22 cellular contexts compared by ENCODE assay signal in the genomic region with DNA sequence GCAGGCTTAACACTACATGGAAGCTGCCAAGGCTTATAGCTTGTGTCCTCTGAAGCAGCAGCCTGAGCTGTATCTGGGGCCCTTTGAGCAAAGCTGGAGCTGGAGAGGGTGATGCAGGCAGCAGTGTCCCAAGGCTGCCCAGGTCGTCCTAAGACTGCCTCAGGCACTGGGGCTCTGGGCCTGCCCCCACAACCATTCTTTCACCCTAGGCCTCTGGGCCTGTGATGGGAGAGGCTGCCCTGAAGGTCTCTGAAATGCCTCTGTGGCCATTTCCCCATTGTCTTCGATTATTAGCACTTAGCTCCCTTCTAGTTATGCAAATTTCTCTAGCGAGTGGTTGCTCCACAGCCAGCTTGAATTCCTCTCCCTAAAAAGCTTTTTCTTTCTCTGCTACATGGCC.
A peak's percentile ranks its signal among the peaks of the same experiment; 100 is the strongest.
DNase-seq lines count a peak whose midpoint lies in the region; ATAC-seq, FAIRE-seq and TF ChIP-seq lines count a peak whose summit lies in the region.
"Had no signal": no experiment of that assay in that cellular context is flagged by ENCODE, and none has a peak within 500 bp of the region (broad histone marks: within the 10 kb centered on the region; RNA-seq: fewer than 3 reads in every experiment).

No MANE protein-coding gene starts in this region.

- no peak for TF ChIP-seq RAD21 in K562 (CRISPR knock-in tag; conservative IDR thresholded peaks at IDR 0.05 in 1 of 2, IDR thresholded peaks at IDR 0.05 in 1 of 2)

- H3K27me3 Mint-ChIP-seq in Caco-2 (ENCODE audit: insufficient read depth, unreplicated experiment) (no peaks in the 10 kb centered on the region), WTC11 (ENCODE audit: low read depth) (peaks cover 3% of the 10 kb centered on the region; the same call in 1 of the 2 replicates)
- peaks cover 5% of the 10 kb centered on the region for H3K27me3 Mint-ChIP-seq in activated T-helper 2 cell treated with anti-CD3 and anti-CD28 coated beads, Interferon-gamma antibody, Interleukin-2, Interleukin-4, amounts not matched to agents 10 μg/mL and 5 μg/mL and 100 μg/mL, durations not matched to agents 14 hours and 24 hours and 36 hours (ENCODE audit: low read depth)

- H3K4me1 Mint-ChIP-seq in Caco-2 (ENCODE audit: low read depth, unreplicated experiment): peaks cover 45% of the 10 kb centered on the region
- no peaks in the 10 kb centered on the region for H3K4me1 Mint-ChIP-seq in activated T-helper 2 cell treated with anti-CD3 and anti-CD28 coated beads, Interferon-gamma antibody, Interleukin-2, Interleukin-4, amounts not matched to agents 10 μg/mL and 5 μg/mL and 100 μg/mL, durations not matched to agents 14 hours and 24 hours and 36 hours (ENCODE audit: low read depth)
- peaks cover 25% of the 10 kb centered on the region for H3K4me1 Mint-ChIP-seq in WTC11
- H3K4me1 Mint-ChIP-seq: CD4-positive, CD25-positive, alpha-beta regulatory T cell had no signal

- H3K9ac ChIP-seq in K562 (ENCODE audit: insufficient read depth in 1 of 2, low read depth in 2 of 2, low read length in 2 of 2): no peak overlapping the region
- H3K9ac ChIP-seq in mesenchymal stem cell (ENCODE audit: low read length): no peak overlapping the region
- H3K9ac ChIP-seq: BLaER1 had no signal

- H3K4me1 ChIP-seq in Caco-2 (peaks cover 48% of the 10 kb centered on the region), K562 (replicated peaks in 1 of 2; ENCODE audit: control insufficient read depth in 2 of 2, insufficient read depth in 2 of 2, low read length in 2 of 2) (peaks cover 43 to 49% of the 10 kb centered on the region in 2 experiments), mesenchymal stem cell (ENCODE audit: control insufficient read depth, insufficient read depth, low read depth, low read length) (peaks cover 2% of the 10 kb centered on the region)
- H3K4me1 ChIP-seq: BLaER1 had no signal

- no peaks in the 10 kb centered on the region for H3K36me3 Mint-ChIP-seq in Caco-2 (ENCODE audit: insufficient read depth, unreplicated experiment)
- no peaks in the 10 kb centered on the region for H3K36me3 Mint-ChIP-seq in activated T-helper 2 cell treated with anti-CD3 and anti-CD28 coated beads, Interferon-gamma antibody, Interleukin-2, Interleukin-4, amounts not matched to agents 10 μg/mL and 5 μg/mL and 100 μg/mL, durations not matched to agents 14 hours and 24 hours and 36 hours (ENCODE audit: low read depth)
- peaks cover 27% of the 10 kb centered on the region for H3K36me3 Mint-ChIP-seq in WTC11
- H3K36me3 Mint-ChIP-seq: CD4-positive, CD25-positive, alpha-beta regulatory T cell; CD8-positive, alpha-beta T cell had no signal

- no peak overlapping the region for H2BK5ac ChIP-seq in mesenchymal stem cell (ENCODE audit: low read depth, low read length, poor library complexity, severe bottlenecking)

- H3K27ac Mint-ChIP-seq in Caco-2 (ENCODE audit: unreplicated experiment) (peak overlapping the region; percentile 55), WTC11 (no peak overlapping the region)
- H3K27ac Mint-ChIP-seq in activated T-helper 2 cell treated with anti-CD3 and anti-CD28 coated beads, Interferon-gamma antibody, Interleukin-2, Interleukin-4, amounts not matched to agents 10 μg/mL and 5 μg/mL and 100 μg/mL, durations not matched to agents 14 hours and 24 hours and 36 hours: no peak overlapping the region
- H3K27ac Mint-ChIP-seq: B cell; CD8-positive, alpha-beta T cell; GM23338; H9; HFFc6 had no signal

- H3K9me3 ChIP-seq in Caco-2 (peaks cover 8% of the 10 kb centered on the region; the same call in 1 of the 2 replicates), K562 (replicated peaks; ENCODE audit: control insufficient read depth, insufficient read depth, low read depth, low read length) (peaks cover 10% of the 10 kb centered on the region), mesenchymal stem cell (ENCODE audit: control insufficient read depth, low read length) (no peaks in the 10 kb centered on the region)

- H4K8ac ChIP-seq in mesenchymal stem cell (ENCODE audit: low read length): no peak overlapping the region

- TF ChIP-seq CTCF in Caco-2 (IDR thresholded peaks at IDR 0.05; ENCODE audit: insufficient read depth in 1 of 2, low read depth in 1 of 2, low read length in 1 of 2, severe bottlenecking in 1 of 2, unreplicated experiment in 1 of 2) (no peak), K562 (IDR thresholded peaks at IDR 0.05 in 2 of 3, conservative IDR thresholded peaks at IDR 0.05 in 1 of 3; ENCODE audit: insufficient read depth in 2 of 3, low read depth in 1 of 3, low read length in 3 of 3) (no peak), WTC11 (IDR thresholded peaks at IDR 0.05) (no peak)

- H3K9me1 ChIP-seq in K562 (ENCODE audit: control insufficient read depth, insufficient read depth, low read length): peaks cover 3% of the 10 kb centered on the region

- no peak overlapping the region for H3K14ac ChIP-seq in mesenchymal stem cell (ENCODE audit: low read length in 2 of 2)

- H2AK5ac ChIP-seq in mesenchymal stem cell (ENCODE audit: low read length, severe bottlenecking): no peak overlapping the region

- no peak overlapping the region for H2BK120ac ChIP-seq in mesenchymal stem cell (ENCODE audit: low read depth, low read length)

- DNase-seq in Caco-2: no peak
- DNase-seq in K562 (ENCODE audit: extremely low read depth in 1 of 4, low spot score in 3 of 4): no peak
- DNase-seq in mesenchymal stem cell: no peak
- DNase-seq in activated T-helper 2 cell treated with anti-CD3 and anti-CD28 coated beads, Interferon-gamma antibody, Interleukin-2, Interleukin-4, amounts not matched to agents 10 μg/mL and 5 μg/mL and 100 μg/mL, durations not matched to agents 14 hours and 24 hours and 36 hours (ENCODE audit: low spot score): no peak
- no peak for DNase-seq in WTC11 (ENCODE audit: low spot score)
- DNase-seq: CD4-positive, CD25-positive, alpha-beta regulatory T cell; CD8-positive, alpha-beta T cell; DMS 273 treated with DMSO at 0.1 percent for 48 hours; DMS79; EL; GDM1; H9; HFFc6 had no signal

- in situ Hi-C loops in K562 (cut with MboI): no loop called here

- CTCF ChIA-PET in Caco-2 (lab: Charles Lee) (no interaction called here), K562 (lab: Yijun Ruan, JAX; ENCODE audit: low intra/inter-chr PET ratio) (no interaction called here), WTC11 (lab: Charles Lee) (no interaction called here)

- H2BK15ac ChIP-seq in mesenchymal stem cell (ENCODE audit: low read depth, poor library complexity, severe bottlenecking): peak overlapping the region; percentile 3

- 29% methylated on average over 3 of the region's 3 CpGs for WGBS in K562 (ENCODE audit: insufficient coverage, low coverage, missing lambda C conversion rate)
- 71% methylated on average over 3 of the region's 3 CpGs for WGBS in mesenchymal stem cell

- no peak overlapping the region for H3K4me3 Mint-ChIP-seq in Caco-2 (ENCODE audit: unreplicated experiment)
- H3K4me3 Mint-ChIP-seq in activated T-helper 2 cell treated with anti-CD3 and anti-CD28 coated beads, Interferon-gamma antibody, Interleukin-2, Interleukin-4, amounts not matched to agents 10 μg/mL and 5 μg/mL and 100 μg/mL, durations not matched to agents 14 hours and 24 hours and 36 hours (ENCODE audit: low read depth): no peak overlapping the region
- no peak overlapping the region for H3K4me3 Mint-ChIP-seq in WTC11
- H3K4me3 Mint-ChIP-seq: B cell; CD4-positive, CD25-positive, alpha-beta regulatory T cell; CD8-positive, alpha-beta T cell; GM23338; H9; HFFc6 had no signal

- no peak overlapping the region for H3K23ac ChIP-seq in mesenchymal stem cell (ENCODE audit: low read length in 2 of 2)

- no peak overlapping the region for H4K91ac ChIP-seq in mesenchymal stem cell (ENCODE audit: low read length)

- H3K27ac ChIP-seq in K562 (ENCODE audit: extremely low read depth, low read depth, low read length): no peak overlapping the region
- no peak overlapping the region for H3K27ac ChIP-seq in mesenchymal stem cell (ENCODE audit: low read length, poor library complexity, severe bottlenecking)
- H3K27ac ChIP-seq: BLaER1, C4-2B had no signal

- BruUV-seq in Caco-2 (replicated peaks; lab: Mats Ljungman, UMichigan) (no TSS peak), K562 (replicated peaks; lab: Mats Ljungman, UMichigan) (no TSS peak)

- no peak overlapping the region for H2BK12ac ChIP-seq in mesenchymal stem cell (ENCODE audit: low read length in 2 of 2)

- no peak overlapping the region for H3K18ac ChIP-seq in mesenchymal stem cell (ENCODE audit: low read depth in 1 of 2, low read length in 2 of 2)

- TF ChIP-seq POLR2A in K562 (conservative IDR thresholded peaks at IDR 0.05): no peak

- TF ChIP-seq EP300 in K562 (IDR thresholded peaks at IDR 0.05; ENCODE audit: low read length): no peak

- no peaks in the 10 kb centered on the region for H3K79me1 ChIP-seq in mesenchymal stem cell (replicated peaks; ENCODE audit: low read length, poor library complexity, severe bottlenecking)

- H3K79me2 ChIP-seq in K562 (ENCODE audit: control insufficient read depth, insufficient read depth, low read length): no peaks in the 10 kb centered on the region

- intact Hi-C loops in Caco-2 (cut with micrococcal nuclease; ENCODE audit: unreplicated experiment) (loop anchor here (5.0 kb wide), 1 partner anchor 68 kb away; no protein-coding TSS in a partner anchor), K562 (cut with micrococcal nuclease) (loop anchor here (5.0 kb wide), 2 partner anchors 73 to 462 kb away; no protein-coding TSS in a partner anchor)
- intact Hi-C loops in activated T-helper 2 cell treated with anti-CD3 and anti-CD28 coated beads, Interferon-gamma antibody, Interleukin-2, Interleukin-4, amounts not matched to agents 10 μg/mL and 5 μg/mL and 100 μg/mL, durations not matched to agents 14 hours and 24 hours and 36 hours (cut with micrococcal nuclease): no loop called here

- H3K4ac ChIP-seq in mesenchymal stem cell (ENCODE audit: low read depth in 1 of 2, low read length in 2 of 2): no peak overlapping the region

- no peaks in the 10 kb centered on the region for H3K27me3 ChIP-seq in Caco-2 (replicated peaks; ENCODE audit: control insufficient read depth, insufficient read depth, low read length)
- H3K27me3 ChIP-seq in K562 (ENCODE audit: control insufficient read depth in 2 of 2, insufficient read depth in 2 of 2, low read length in 2 of 2): no peaks in the 10 kb centered on the region
- H3K27me3 ChIP-seq in mesenchymal stem cell (ENCODE audit: control insufficient read depth in 1 of 2, insufficient read depth in 1 of 2, low read length in 2 of 2): peaks cover 9 to 20% of the 10 kb centered on the region in 2 experiments
- H3K27me3 ChIP-seq: BLaER1 had no signal

- H3K36me3 ChIP-seq in Caco-2 (ENCODE audit: control insufficient read depth, insufficient read depth, low read length): no peaks in the 10 kb centered on the region
- no peaks in the 10 kb centered on the region for H3K36me3 ChIP-seq in K562 (ENCODE audit: control insufficient read depth, insufficient read depth, low read length)
- H3K36me3 ChIP-seq in mesenchymal stem cell (ENCODE audit: control insufficient read depth in 1 of 2, insufficient read depth in 2 of 2, low read depth in 1 of 2, low read length in 2 of 2): no peaks in the 10 kb centered on the region
- H3K36me3 ChIP-seq: BLaER1 had no signal

- H3K4me2 ChIP-seq in K562 (ENCODE audit: insufficient read depth, low read length) (no peak overlapping the region), mesenchymal stem cell (ENCODE audit: low read length, poor library complexity, severe bottlenecking) (no peak overlapping the region)
- H3K4me2 ChIP-seq: BLaER1, GM23338 had no signal

- POLR2A ChIA-PET in Caco-2 (lab: Charles Lee): no interaction called here
- POLR2A ChIA-PET in K562 (lab: Yijun Ruan, JAX): interaction anchor here (0.6 to 1.1 kb wide), 2 partner anchors 8 to 1025 kb away, joined by 3 to 4 read pairs; no protein-coding TSS in a partner anchor
- POLR2A ChIA-PET in WTC11 (lab: Charles Lee): no interaction called here

- ATAC-seq in K562 (no peak), HG03095 (IDR thresholded peaks at IDR 0.05; ENCODE audit: unreplicated experiment) (no peak), WTC11 (no peak)
- ATAC-seq: CD8-positive, alpha-beta T cell; GM23338; HCT116 had no signal

- H3K9me3 Mint-ChIP-seq in Caco-2 (ENCODE audit: unreplicated experiment) (peaks cover 16% of the 10 kb centered on the region), WTC11 (peaks cover 33% of the 10 kb centered on the region)
- no peaks in the 10 kb centered on the region for H3K9me3 Mint-ChIP-seq in activated T-helper 2 cell treated with anti-CD3 and anti-CD28 coated beads, Interferon-gamma antibody, Interleukin-2, Interleukin-4, amounts not matched to agents 10 μg/mL and 5 μg/mL and 100 μg/mL, durations not matched to agents 14 hours and 24 hours and 36 hours

- FAIRE-seq in K562 (lab: Jason Lieb, UNC): no peak
- FAIRE-seq: D721Med, GM12891, GM18507 had no signal

- H4K20me1 ChIP-seq in K562 (replicated peaks; ENCODE audit: control insufficient read depth, insufficient read depth, low read length): no peaks in the 10 kb centered on the region
- H4K20me1 ChIP-seq: BLaER1 had no signal

- H2AFZ ChIP-seq in K562 (ENCODE audit: low read depth, low read length) (no peak overlapping the region), mesenchymal stem cell (ENCODE audit: low read depth, low read length) (no peak overlapping the region)
- H2AFZ ChIP-seq: GM23338 had no signal

- H3K4me3 ChIP-seq in Caco-2 (ENCODE audit: low read depth, low read length) (no peak overlapping the region), K562 (no peak overlapping the region), mesenchymal stem cell (ENCODE audit: insufficient read depth in 1 of 2, low read depth in 1 of 2, low read length in 2 of 2) (no peak overlapping the region)
- H3K4me3 ChIP-seq: BLaER1, GM23338 had no signal
